ENCODE assay signal across 1 cellular context in genomic region chr6:13272131-13273046, GRCh38.
TF ChIP-seq lines count a peak whose summit lies in the region.

No MANE protein-coding gene starts in this region.

TF ChIP-seq in H1, 55 proteins besides CTCF, POLR2A, EP300 and RAD21:
- TF ChIP-seq CTBP2 (IDR thresholded peaks at IDR 0.05; ENCODE audit: borderline replicate concordance, insufficient read depth, insufficient read length, low read length) (no peak), POLR2AphosphoS5 (IDR thresholded peaks at IDR 0.05; ENCODE audit: low read depth, low read length) (no peak), TBP (IDR thresholded peaks at IDR 0.05; ENCODE audit: low read depth, low read length) (no peak), SIX5 (IDR thresholded peaks at IDR 0.05; ENCODE audit: low read depth, low read length) (no peak), SP4 (IDR thresholded peaks at IDR 0.05; ENCODE audit: low read length) (no peak), CHD7 (IDR thresholded peaks at IDR 0.05; ENCODE audit: insufficient replicate concordance, low read length) (no peak), ATF3 (IDR thresholded peaks at IDR 0.05; ENCODE audit: insufficient read depth, low read depth, low read length) (no peak), JUND (IDR thresholded peaks at IDR 0.05; ENCODE audit: low read length) (no peak), NANOG (IDR thresholded peaks at IDR 0.05; ENCODE audit: insufficient read depth, low read depth, low read length, poor library complexity, severe bottlenecking) (no peak), BACH1 (IDR thresholded peaks at IDR 0.05; ENCODE audit: low read length) (no peak), TCF12 (IDR thresholded peaks at IDR 0.05; ENCODE audit: low read depth, low read length) (no peak)
TF ChIP-seq in H1: peak in this region for 0.
